1 cellular context compared by ENCODE assay signal in the genomic region with DNA sequence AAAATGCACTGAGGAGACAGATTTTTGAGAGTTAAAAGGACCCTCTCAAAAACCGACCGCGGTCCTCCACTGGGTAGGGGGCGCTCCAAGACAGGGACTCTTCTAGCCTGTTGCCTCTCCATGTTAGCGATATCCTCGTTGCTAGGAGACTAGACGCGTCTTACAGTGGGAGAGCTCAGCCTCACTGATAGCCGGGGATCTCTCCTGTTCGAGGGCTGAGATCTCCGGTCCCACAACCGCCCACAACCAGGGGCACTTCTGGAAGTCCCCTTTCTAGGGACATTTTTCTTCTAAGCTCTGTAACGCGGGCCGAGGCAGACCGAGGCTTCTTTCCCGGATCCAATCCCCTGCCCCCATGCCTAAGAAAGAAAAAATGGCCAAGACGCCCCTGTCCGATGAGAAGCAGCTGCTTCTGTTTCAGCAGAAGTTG.
TF ChIP-seq lines count a peak whose summit lies in the region.

No MANE protein-coding gene starts in this region.

TF ChIP-seq in A549, 52 proteins besides CTCF, POLR2A, EP300 and RAD21 (continued from another document):
- TF ChIP-seq, protein P1, sequence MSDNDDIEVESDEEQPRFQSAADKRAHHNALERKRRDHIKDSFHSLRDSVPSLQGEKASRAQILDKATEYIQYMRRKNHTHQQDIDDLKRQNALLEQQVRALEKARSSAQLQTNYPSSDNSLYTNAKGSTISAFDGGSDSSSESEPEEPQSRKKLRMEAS (IDR thresholded peaks at IDR 0.05), result peak; percentile 35; the same call in 1 of the 2 replicates
- TF ChIP-seq GATA3 (IDR thresholded peaks at IDR 0.05; ENCODE audit: borderline replicate concordance), result 0 out of 2 replicates have a peak, but pooled peaks have one; percentile 21
